ENCODE assay signal across 12 cellular contexts in the genomic region with DNA sequence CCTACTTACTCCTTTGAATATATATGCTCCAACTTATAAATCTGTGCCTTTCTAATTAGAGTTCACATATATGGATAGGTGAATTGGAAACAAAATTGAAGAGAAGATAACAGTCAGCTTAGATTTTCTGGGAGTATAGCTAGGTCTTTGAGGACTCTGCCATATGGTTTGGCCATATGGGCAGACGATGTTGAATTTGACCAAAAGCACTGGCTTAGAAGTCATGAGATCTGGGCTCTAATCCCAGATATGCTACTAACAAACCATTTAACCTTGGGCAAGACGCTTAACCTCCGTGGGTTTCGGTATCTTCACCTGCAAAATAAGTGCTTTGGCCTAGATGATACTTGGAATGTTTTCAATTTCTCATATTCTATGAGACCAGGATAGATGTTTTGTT.
A peak's percentile ranks its signal among the peaks of the same experiment; 100 is the strongest.
DNase-seq lines count a peak whose midpoint lies in the region; TF ChIP-seq lines count a peak whose summit lies in the region.
"Had no signal": no experiment of that assay in that cellular context is flagged by ENCODE, and none has a peak within 500 bp of the region (broad histone marks: within the 10 kb centered on the region; RNA-seq: fewer than 3 reads in every experiment).

No MANE protein-coding gene starts in this region.

- H4K5ac ChIP-seq in H9 (ENCODE audit: insufficient read length, low read depth, low read length), result no peak overlapping the region

- no peaks in the 10 kb centered on the region for H3K79me1 ChIP-seq in H9 (ENCODE audit: insufficient read depth, low read depth, low read length, poor library complexity, severe bottlenecking)

- no peak overlapping the region for H3K27ac Mint-ChIP-seq in H9
- H3K27ac Mint-ChIP-seq: CD4-positive, alpha-beta memory T cell had no signal

- no peaks in the 10 kb centered on the region for H3K9me3 ChIP-seq in H9 (ENCODE audit: control insufficient read depth, low read depth, low read length)
- H3K9me3 ChIP-seq: A549, BE2C had no signal

- no peak overlapping the region for H2BK5ac ChIP-seq in H9 (ENCODE audit: insufficient read length, low read length)

- H2AK5ac ChIP-seq in H9 (ENCODE audit: insufficient read length, low read length), result no peak overlapping the region

- no peak overlapping the region for H3K18ac ChIP-seq in H9 (ENCODE audit: insufficient read length, low read depth, low read length)

- H3K4me1 ChIP-seq in H9 (ENCODE audit: insufficient read depth, low read length), result no peaks in the 10 kb centered on the region; the same call in 1 of the 2 replicates
- H3K4me1 ChIP-seq: A549, BE2C had no signal

- DNase-seq in DMS 273 treated with DMSO at 0.1 percent for 48 hours (lab: John Stamatoyannopoulos, UW) (peak; percentile 76), NCI-H446 treated with DMSO at 0.1 percent for 48 hours (lab: John Stamatoyannopoulos, UW) (peak; percentile 82), NCI-H82 treated with DMSO at 0.1 percent for 48 hours (lab: John Stamatoyannopoulos, UW; ENCODE audit: unreplicated experiment) (peak; percentile 32), SHP77 (lab: John Stamatoyannopoulos, UW) (no peak), H9 (no peak), cardiac septum (ENCODE audit: low spot score) (no peak)
- DNase-seq: BE2C; CD4-positive, alpha-beta memory T cell; DMS53; IMR-90 had no signal

- H2BK15ac ChIP-seq in H9 (ENCODE audit: low read depth, low read length), result no peak overlapping the region

- H3K9me3 Mint-ChIP-seq in H9, result no peaks in the 10 kb centered on the region

- no peak for TF ChIP-seq CTCF in H9 (conservative IDR thresholded peaks at IDR 0.05)

- H3K14ac ChIP-seq in H9 (ENCODE audit: insufficient read depth, low read length), result no peak overlapping the region

- H2BK120ac ChIP-seq in H9 (ENCODE audit: low read depth, low read length, poor library complexity, severe bottlenecking), result no peak overlapping the region

- no peaks in the 10 kb centered on the region for H3K27me3 Mint-ChIP-seq in H9 (ENCODE audit: low read depth)
- H3K27me3 Mint-ChIP-seq: CD4-positive, alpha-beta memory T cell had no signal

- H3K4me3 Mint-ChIP-seq in H9, result no peak overlapping the region
- H3K4me3 Mint-ChIP-seq: CD4-positive, alpha-beta memory T cell had no signal

- H4K20me1 ChIP-seq in H9 (ENCODE audit: control insufficient read depth, insufficient read depth, insufficient read length), result no peaks in the 10 kb centered on the region

- H3K4ac ChIP-seq in H9 (ENCODE audit: low read depth, low read length), result no peak overlapping the region

- H2BK20ac ChIP-seq in H9 (ENCODE audit: low read depth, low read length, poor library complexity, severe bottlenecking), result no peak overlapping the region

- H3K79me2 ChIP-seq in H9 (ENCODE audit: insufficient read depth, low read length), result no peaks in the 10 kb centered on the region

- H3K27me3 ChIP-seq in H9 (ENCODE audit: insufficient read depth, low read length), result no peaks in the 10 kb centered on the region
- H3K27me3 ChIP-seq: BE2C had no signal

- no peak overlapping the region for H4K8ac ChIP-seq in H9 (replicated peaks; ENCODE audit: insufficient read length, low read depth, low read length)

- H3K23me2 ChIP-seq in H9 (ENCODE audit: insufficient read length, low read depth, low read length, poor library complexity, severe bottlenecking), result no peaks in the 10 kb centered on the region

- no peak overlapping the region for H3K27ac ChIP-seq in H9 (ENCODE audit: insufficient read length, low read depth, low read length)
- H3K27ac ChIP-seq: A549, C4-2B had no signal

- H2AFZ ChIP-seq in H9 (ENCODE audit: low read length), result no peak overlapping the region

- H3K4me1 Mint-ChIP-seq in H9, result peaks cover 7 to 9% of the 10 kb centered on the region in 2 experiments
- H3K4me1 Mint-ChIP-seq: CD4-positive, alpha-beta memory T cell had no signal

- WGBS in H9 (ENCODE audit: extremely low coverage, insufficient read length, low lambda C conversion rate), result no CpG with 5 or more reads among the region's 4 CpGs

- intact Hi-C loops in cardiac septum (cut with DNase I), result no loop called here

- H3K56ac ChIP-seq in H9 (ENCODE audit: insufficient read length, low read depth, low read length), result no peak overlapping the region

- H4K91ac ChIP-seq in H9 (ENCODE audit: insufficient read length, low read depth, low read length), result no peak overlapping the region

- H3K23ac ChIP-seq in H9 (ENCODE audit: insufficient read length, low read depth, low read length), result no peak overlapping the region

- H3K9ac ChIP-seq in H9 (ENCODE audit: extremely low read depth, insufficient read length, low read length), result no peak overlapping the region

- no peak overlapping the region for H3T11ph ChIP-seq in H9 (ENCODE audit: low read length)

- H2BK12ac ChIP-seq in H9 (ENCODE audit: insufficient read length, low read depth, low read length), result no peak overlapping the region

- H3K36me3 Mint-ChIP-seq in H9 (ENCODE audit: insufficient read depth in 1 of 3, low read depth in 3 of 3), result no peaks in the 10 kb centered on the region
- H3K36me3 Mint-ChIP-seq: CD4-positive, alpha-beta memory T cell had no signal

- no peak overlapping the region for H3K4me2 ChIP-seq in H9 (ENCODE audit: insufficient read depth, insufficient read length, low read length)
- H3K4me2 ChIP-seq: A549 had no signal

Comparison
In these comparisons a context has a peak if more than half of its experiments do, and no peak if none do; other contexts are left out.
1. DNase-seq: peak in DMS 273 treated with DMSO at 0.1 percent for 48 hours (single experiment), NCI-H446 treated with DMSO at 0.1 percent for 48 hours (single experiment) and NCI-H82 treated with DMSO at 0.1 percent for 48 hours (single experiment); none in SHP77 (0 of 2), H9 (single experiment) and cardiac septum (single experiment).